Comparison of ENCODE assay signal across 16 cellular contexts in the genomic region with DNA sequence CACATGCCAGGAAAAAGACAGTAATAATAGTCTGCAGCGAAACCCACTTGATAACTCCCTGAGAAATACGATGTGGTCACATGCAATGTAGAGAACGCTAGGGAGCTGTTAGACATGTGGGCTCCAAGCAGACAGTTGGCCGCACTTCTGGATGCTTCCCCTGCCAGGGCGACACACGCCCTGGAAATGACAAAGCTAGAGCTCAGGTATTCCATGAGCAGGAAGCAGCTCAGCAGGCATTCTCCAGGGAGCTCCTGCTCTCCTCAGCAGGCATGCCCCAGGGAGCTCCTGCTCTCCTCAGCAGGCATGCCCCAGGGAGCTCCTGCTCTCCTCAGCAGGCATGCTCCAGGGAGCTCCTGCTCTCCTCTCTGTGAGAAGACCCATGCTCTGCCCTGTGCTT. TPM values are rescaled to one million over a fixed set of nuclear protein-coding genes. Genes with fewer than 3 reads are reported as not detected.
A peak's percentile ranks its signal among the peaks of the same experiment; 100 is the strongest.
DNase-seq lines count a peak whose midpoint lies in the region; TF ChIP-seq lines count a peak whose summit lies in the region.
"Had no signal": no experiment of that assay in that cellular context is flagged by ENCODE, and none has a peak within 500 bp of the region (broad histone marks: within the 10 kb centered on the region; RNA-seq: fewer than 3 reads in every experiment).

No MANE protein-coding gene starts in this region.

- TF ChIP-seq CTCF in HEK293 (tag by site-specific recombination; IDR thresholded peaks at IDR 0.05) (no peak), esophagus squamous epithelium (IDR thresholded peaks at IDR 0.05) (no peak), suprapubic skin (IDR thresholded peaks at IDR 0.05) (no peak), GM13977 (IDR thresholded peaks at IDR 0.05; ENCODE audit: extremely low read depth, insufficient read depth, missing control alignments) (no peak)

- H3K4me3 ChIP-seq in HEK293 (ENCODE audit: low read depth, low read length), result no peak overlapping the region
- no peak overlapping the region for H3K4me3 ChIP-seq in esophagus squamous epithelium
- no peak overlapping the region for H3K4me3 ChIP-seq in suprapubic skin
- H3K4me3 ChIP-seq: SK-N-MC had no signal

- H3K4me1 ChIP-seq in HEK293 (ENCODE audit: control insufficient read depth, insufficient read depth, low read length) (no peaks in the 10 kb centered on the region), esophagus squamous epithelium (peaks cover 0 to 30% (median 12%) of the 10 kb centered on the region in 3 donors), suprapubic skin (peaks cover 39% of the 10 kb centered on the region)

- intact Hi-C loops in esophagus squamous epithelium (cut with DNase I), result no loop called here

- POLR2A ChIA-PET in HEK293 (lab: Yijun Ruan, JAX), result no interaction called here

- H3K27me3 ChIP-seq in esophagus squamous epithelium (peaks cover 0 to 6% (median 0%) of the 10 kb centered on the region in 4 donors), suprapubic skin (no peaks in the 10 kb centered on the region)

- in situ Hi-C loops in GM13977 (cut with MboI; ENCODE audit: low pct_unique_long_range_greater_than_20kb, low sequenced_read_pairs, unreplicated experiment), result no loop called here

- CTCF ChIA-PET in HEK293 (lab: Yijun Ruan, JAX), result no interaction called here

- H3K9me3 ChIP-seq in HEK293 (ENCODE audit: control insufficient read depth, insufficient read depth, low read depth, low read length) (no peaks in the 10 kb centered on the region), esophagus squamous epithelium (no peaks in the 10 kb centered on the region), suprapubic skin (no peaks in the 10 kb centered on the region)

- no peak for TF ChIP-seq EP300 in suprapubic skin (IDR thresholded peaks at IDR 0.05)

- H3K27ac ChIP-seq in HEK293 (ENCODE audit: extremely low read depth, low read depth, low read length) (no peak overlapping the region), esophagus squamous epithelium (peak overlapping the region in 3 of 4 donors; percentile 25 to 72 (median 68)), suprapubic skin (peak overlapping the region; percentile 73)
- H3K27ac ChIP-seq: SK-N-MC had no signal

- TF ChIP-seq POLR2A in esophagus squamous epithelium (IDR thresholded peaks at IDR 0.05) (no peak), suprapubic skin (IDR thresholded peaks at IDR 0.05) (no peak)

- 67 to 81% methylated on average over 3 to 6 of the region's 6 CpGs for WGBS in esophagus squamous epithelium, 2 donors
- 32% methylated on average over 6 of the region's 6 CpGs for WGBS in suprapubic skin

- DNase-seq in NCI-H345 (lab: John Stamatoyannopoulos, UW) (peak; percentile 4), NCI-H345 treated with DMSO at 0.1 percent for 48 hours (lab: John Stamatoyannopoulos, UW; ENCODE audit: unreplicated experiment) (no peak), esophagus squamous epithelium (lab: John Stamatoyannopoulos, UW) (no peak), suprapubic skin (ENCODE audit: low spot score in 2 of 2) (no peak), hypothalamus (lab: John Stamatoyannopoulos, UW) (no peak), SKM-1 (lab: John Stamatoyannopoulos, UW; ENCODE audit: unreplicated experiment) (no peak), GM13977 (ENCODE audit: low spot score) (no peak)
- DNase-seq: AML-193; CD4-positive, alpha-beta T cell; DND-41; GF-D8; H9; Kasumi-1; NCI-H524 treated with DMSO at 0.1 percent for 48 hours had no signal

- H3K36me3 ChIP-seq in HEK293 (ENCODE audit: control insufficient read depth in 2 of 2, insufficient read depth in 1 of 2, low read length in 2 of 2) (no peaks in the 10 kb centered on the region), esophagus squamous epithelium (no peaks in the 10 kb centered on the region), suprapubic skin (no peaks in the 10 kb centered on the region)

TF ChIP-seq in HEK293, 187 proteins besides CTCF, POLR2A, EP300 and RAD21:
- no peak for TF ChIP-seq HOXA7 (CRISPR knock-in tag; IDR thresholded peaks at IDR 0.05; ENCODE audit: borderline replicate concordance)
- peak; percentile 95 for TF ChIP-seq ZIC2 (tag by site-specific recombination; IDR thresholded peaks at IDR 0.05)

RNA-seq across cellular contexts. Expression of gene NXT1, which starts 52.4 kb away (rescaled TPM):
- total RNA-seq in esophagus squamous epithelium, result 10 to 100 TPM; 21.3 to 43.0 (median 38.0) TPM
- 10 to 100 TPM; 18.3 to 64.5 (median 43.9) TPM for total RNA-seq in suprapubic skin
